2 cellular contexts compared by ENCODE assay signal in genomic region chr3:160968731-160969130, GRCh38.
TF ChIP-seq lines count a peak whose summit lies in the region.

No MANE protein-coding gene starts in this region.

TF ChIP-seq in IMR-90, 13 proteins besides CTCF, POLR2A, EP300 and RAD21:
- no peak for TF ChIP-seq SMC3 (IDR thresholded peaks at IDR 0.05; ENCODE audit: low read depth, low read length)
- TF ChIP-seq RCOR1 (IDR thresholded peaks at IDR 0.05; ENCODE audit: insufficient replicate concordance, low read length): no peak
- TF ChIP-seq MAFK (IDR thresholded peaks at IDR 0.05; ENCODE audit: low read depth, low read length): no peak
- no peak for TF ChIP-seq MAZ (IDR thresholded peaks at IDR 0.05; ENCODE audit: borderline replicate concordance, low read depth, low read length)
- TF ChIP-seq BHLHE40 (IDR thresholded peaks at IDR 0.05; ENCODE audit: low read depth, low read length): no peak
- no peak for TF ChIP-seq CEBPB (IDR thresholded peaks at IDR 0.05; ENCODE audit: low read depth, low read length)
- TF ChIP-seq, protein P1, sequence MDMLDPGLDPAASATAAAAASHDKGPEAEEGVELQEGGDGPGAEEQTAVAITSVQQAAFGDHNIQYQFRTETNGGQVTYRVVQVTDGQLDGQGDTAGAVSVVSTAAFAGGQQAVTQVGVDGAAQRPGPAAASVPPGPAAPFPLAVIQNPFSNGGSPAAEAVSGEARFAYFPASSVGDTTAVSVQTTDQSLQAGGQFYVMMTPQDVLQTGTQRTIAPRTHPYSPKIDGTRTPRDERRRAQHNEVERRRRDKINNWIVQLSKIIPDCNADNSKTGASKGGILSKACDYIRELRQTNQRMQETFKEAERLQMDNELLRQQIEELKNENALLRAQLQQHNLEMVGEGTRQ (IDR thresholded peaks at IDR 0.05; ENCODE audit: low read depth, low read length): no peak
- TF ChIP-seq ELK1 (IDR thresholded peaks at IDR 0.05; ENCODE audit: borderline replicate concordance, low read depth, low read length): no peak
- no peak for TF ChIP-seq MXI1 (IDR thresholded peaks at IDR 0.05; ENCODE audit: borderline replicate concordance, low read depth, low read length)
- TF ChIP-seq CHD1 (IDR thresholded peaks at IDR 0.05; ENCODE audit: low read depth, low read length): no peak
- TF ChIP-seq NFE2L2 (IDR thresholded peaks at IDR 0.05; ENCODE audit: low read depth, low read length): no peak
- no peak for TF ChIP-seq FOS (IDR thresholded peaks at IDR 0.05; ENCODE audit: low read depth, low read length)
- no peak for TF ChIP-seq RFX5 (IDR thresholded peaks at IDR 0.05; ENCODE audit: low read depth, low read length)

TF ChIP-seq in SK-N-SH, 30 proteins besides CTCF, POLR2A, EP300 and RAD21:
- no peak for TF ChIP-seq FOXJ3 (CRISPR knock-in tag; IDR thresholded peaks at IDR 0.05)
- TF ChIP-seq EZH2phosphoT487 (IDR thresholded peaks at IDR 0.05; ENCODE audit: borderline replicate concordance, low read depth): no peak
- no peak for TF ChIP-seq RFX5 (IDR thresholded peaks at IDR 0.05; ENCODE audit: low read length)
- TF ChIP-seq TAF1 (IDR thresholded peaks at IDR 0.05; ENCODE audit: borderline replicate concordance, low read depth, low read length): no peak
- TF ChIP-seq, protein P1 (IDR thresholded peaks at IDR 0.05; ENCODE audit: borderline replicate concordance, low read depth, low read length): no peak
- no peak for TF ChIP-seq ELF1 (IDR thresholded peaks at IDR 0.05)
- TF ChIP-seq SMC3 (IDR thresholded peaks at IDR 0.05; ENCODE audit: low read depth, low read length): no peak
- TF ChIP-seq RXRA (IDR thresholded peaks at IDR 0.05; ENCODE audit: borderline replicate concordance, low read depth): no peak
- TF ChIP-seq PBX3 (IDR thresholded peaks at IDR 0.05): no peak
- no peak for TF ChIP-seq SIN3A (IDR thresholded peaks at IDR 0.05; ENCODE audit: borderline replicate concordance, low read depth, low read length)
- no peak for TF ChIP-seq TCF12 (IDR thresholded peaks at IDR 0.05)
- TF ChIP-seq FOXM1 (IDR thresholded peaks at IDR 0.05; ENCODE audit: low read depth): no peak
